ENCODE assay signal across 20 cellular contexts in genomic region chr11:19891050-19891449, GRCh38.
DNase-seq lines count a peak whose midpoint lies in the region; ATAC-seq and TF ChIP-seq lines count a peak whose summit lies in the region.
"Had no signal": no experiment of that assay in that cellular context is flagged by ENCODE, and none has a peak within 500 bp of the region (broad histone marks: within the 10 kb centered on the region; RNA-seq: fewer than 3 reads in every experiment).

No MANE protein-coding gene starts in this region.

- H3K9ac ChIP-seq in IMR-90 (ENCODE audit: low read depth, low read length): no peak overlapping the region
- H3K9ac ChIP-seq in trophoblast cell (ENCODE audit: low read length): no peak overlapping the region

- H4K12ac ChIP-seq in trophoblast cell (ENCODE audit: low read depth, low read length): no peak overlapping the region

- H3K4me2 ChIP-seq in IMR-90 (ENCODE audit: low read depth, low read length) (no peak overlapping the region), trophoblast cell (ENCODE audit: low read length) (no peak overlapping the region)

- peak overlapping the region; percentile 23 for H3K27ac Mint-ChIP-seq in osteocyte (ENCODE audit: unreplicated experiment)
- no peak overlapping the region for H3K27ac Mint-ChIP-seq in activated T-cell treated with anti-CD3 and anti-CD28 coated beads, Interleukin-2, amount 50 U/mL, for 24 hours

- H3K9me3 ChIP-seq in IMR-90 (ENCODE audit: control insufficient read depth, insufficient read depth, low read length): no peaks in the 10 kb centered on the region
- no peaks in the 10 kb centered on the region for H3K9me3 ChIP-seq in trophoblast cell (ENCODE audit: insufficient read depth, low read depth, low read length)
- H3K9me3 ChIP-seq in vagina: no peaks in the 10 kb centered on the region
- H3K9me3 ChIP-seq: HAP-1 had no signal

- H2AK5ac ChIP-seq in IMR-90 (ENCODE audit: low read depth, low read length) (no peak overlapping the region), trophoblast cell (ENCODE audit: low read length) (no peak overlapping the region)

- H3K4ac ChIP-seq in IMR-90 (ENCODE audit: low read depth, low read length) (no peak overlapping the region), trophoblast cell (ENCODE audit: low read depth, low read length) (no peak overlapping the region)

- H3K36me3 ChIP-seq in IMR-90 (ENCODE audit: control insufficient read depth, insufficient read depth, low read length) (peaks cover 9% of the 10 kb centered on the region), brain microvascular endothelial cell (replicated peaks) (peaks cover 9% of the 10 kb centered on the region), trophoblast cell (ENCODE audit: control insufficient read depth in 1 of 2, insufficient read depth in 2 of 2, low read length in 2 of 2) (no peaks in the 10 kb centered on the region), vagina (peaks cover 0 to 5% of the 10 kb centered on the region in 2 donors)
- H3K36me3 ChIP-seq: HAP-1 had no signal

- H4K8ac ChIP-seq in IMR-90 (ENCODE audit: low read depth in 2 of 2, low read length in 2 of 2): no peak overlapping the region
- H4K8ac ChIP-seq in trophoblast cell (ENCODE audit: low read depth, low read length): no peak overlapping the region

- TF ChIP-seq RAD21 in IMR-90 (IDR thresholded peaks at IDR 0.05; ENCODE audit: low read length): no peak

- intact Hi-C loops in IMR-90 (cut with micrococcal nuclease) (no loop called here), vagina (cut with DNase I) (no loop called here)

- H3K79me1 ChIP-seq in IMR-90 (ENCODE audit: low read depth in 1 of 2, low read length in 2 of 2) (peaks cover 3 to 5% of the 10 kb centered on the region in 2 experiments; a peak in 2 of 4 replicates), trophoblast cell (ENCODE audit: low read length) (no peaks in the 10 kb centered on the region)

- H4K91ac ChIP-seq in IMR-90 (ENCODE audit: insufficient read depth, low read depth, low read length) (no peak overlapping the region), trophoblast cell (ENCODE audit: low read depth, low read length) (no peak overlapping the region)

- no peak overlapping the region for H2BK12ac ChIP-seq in trophoblast cell (ENCODE audit: low read length)

- peaks cover 8% of the 10 kb centered on the region; the same call in 1 of the 2 replicates for H4K20me1 ChIP-seq in IMR-90 (ENCODE audit: insufficient read depth, low read length)

- H2BK120ac ChIP-seq in IMR-90 (ENCODE audit: low read depth, low read length) (no peak overlapping the region), trophoblast cell (ENCODE audit: insufficient read depth, low read length, poor library complexity) (no peak overlapping the region)

- no peak overlapping the region for H3K23ac ChIP-seq in IMR-90 (ENCODE audit: low read depth, low read length)
- H3K23ac ChIP-seq in trophoblast cell (ENCODE audit: low read length): no peak overlapping the region

- POLR2A ChIA-PET in IMR-90 (lab: Charles Lee; ENCODE audit: unreplicated experiment): no interaction called here

- H3K4me1 Mint-ChIP-seq in osteocyte (ENCODE audit: unreplicated experiment): peaks cover 45% of the 10 kb centered on the region
- no peaks in the 10 kb centered on the region for H3K4me1 Mint-ChIP-seq in activated T-cell treated with anti-CD3 and anti-CD28 coated beads, Interleukin-2, amount 50 U/mL, for 24 hours (ENCODE audit: low read depth)

- TF ChIP-seq POLR2A in IMR-90 (IDR thresholded peaks at IDR 0.05; ENCODE audit: low read depth, low read length) (no peak), vagina (IDR thresholded peaks at IDR 0.05) (no peak)

- H3K56ac ChIP-seq in IMR-90 (ENCODE audit: extremely low read depth, insufficient read depth, low read length): no peak overlapping the region

- peak; percentile 36 for ATAC-seq in IMR-90 (ENCODE audit: low read depth)
- ATAC-seq: K562 had no signal

- H3K36me3 Mint-ChIP-seq in osteocyte (ENCODE audit: unreplicated experiment): peaks cover 22% of the 10 kb centered on the region
- H3K36me3 Mint-ChIP-seq in activated T-cell treated with anti-CD3 and anti-CD28 coated beads, Interleukin-2, amount 50 U/mL, for 24 hours (ENCODE audit: low read depth): no peaks in the 10 kb centered on the region

- H3K4me3 ChIP-seq in IMR-90 (ENCODE audit: insufficient read depth, low read depth, low read length) (no peak overlapping the region), brain microvascular endothelial cell (ENCODE audit: low read depth, low read length) (no peak overlapping the region), trophoblast cell (ENCODE audit: low read depth, low read length) (no peak overlapping the region), vagina (no peak overlapping the region)
- H3K4me3 ChIP-seq: HAP-1, K562 had no signal

- H3K27me3 Mint-ChIP-seq in osteocyte (ENCODE audit: unreplicated experiment): no peaks in the 10 kb centered on the region
- peaks cover 3% of the 10 kb centered on the region for H3K27me3 Mint-ChIP-seq in activated T-cell treated with anti-CD3 and anti-CD28 coated beads, Interleukin-2, amount 50 U/mL, for 24 hours

- no peak overlapping the region for H2AK9ac ChIP-seq in IMR-90 (replicated peaks; ENCODE audit: low read depth, low read length, poor library complexity)

- H3K27me3 ChIP-seq in IMR-90 (ENCODE audit: control insufficient read depth, insufficient read depth, low read length) (no peaks in the 10 kb centered on the region), brain microvascular endothelial cell (replicated peaks) (no peaks in the 10 kb centered on the region), trophoblast cell (ENCODE audit: insufficient read depth, low read length) (no peaks in the 10 kb centered on the region), vagina (no peaks in the 10 kb centered on the region)

- H3K4me1 ChIP-seq in IMR-90 (ENCODE audit: control insufficient read depth, insufficient read depth, low read length) (peaks cover 13% of the 10 kb centered on the region), trophoblast cell (ENCODE audit: control insufficient read depth in 1 of 2, insufficient read depth in 2 of 2, low read length in 2 of 2) (peaks cover 0 to 9% of the 10 kb centered on the region in 2 experiments), vagina (peaks cover 8% of the 10 kb centered on the region)
- H3K4me1 ChIP-seq: HAP-1 had no signal

- H3K27ac ChIP-seq in IMR-90 (ENCODE audit: insufficient read depth, low read length) (no peak overlapping the region), brain microvascular endothelial cell (peak overlapping the region; percentile 84), trophoblast cell (ENCODE audit: low read depth, low read length) (no peak overlapping the region), caudate nucleus (ENCODE audit: low read depth, low read length) (no peak overlapping the region), vagina (no peak overlapping the region)

- no peak overlapping the region for H2BK15ac ChIP-seq in IMR-90 (ENCODE audit: low read depth, low read length)

- peaks cover 10% of the 10 kb centered on the region; the same call in 1 of the 2 replicates for H3K9me1 ChIP-seq in IMR-90 (ENCODE audit: insufficient read depth, low read length)

- no peak overlapping the region for H2BK20ac ChIP-seq in IMR-90 (ENCODE audit: low read depth, low read length)

- dilution Hi-C loops in IMR-90 (cut with HindIII; ENCODE audit: low sequenced_read_pairs, unreplicated experiment): no loop called here

- no peak overlapping the region for H4K5ac ChIP-seq in IMR-90 (ENCODE audit: low read depth, low read length)

- H2AFZ ChIP-seq in IMR-90 (replicated peaks; ENCODE audit: low read length, poor library complexity) (no peak overlapping the region), trophoblast cell (ENCODE audit: insufficient read depth, low read length, poor library complexity) (no peak overlapping the region)

- no peaks in the 10 kb centered on the region for H3K79me2 ChIP-seq in trophoblast cell (ENCODE audit: control insufficient read depth, insufficient read depth, low read length, poor library complexity)

- no peak overlapping the region for H3K4me3 Mint-ChIP-seq in osteocyte (ENCODE audit: unreplicated experiment)
- no peak overlapping the region for H3K4me3 Mint-ChIP-seq in activated T-cell treated with anti-CD3 and anti-CD28 coated beads, Interleukin-2, amount 50 U/mL, for 24 hours

- in situ Hi-C loops in IMR-90 (cut with MboI; ENCODE audit: low sequenced_read_pairs) (no loop called here), brain microvascular endothelial cell (cut with HindIII; ENCODE audit: low pct_ligation_motif_present, low sequenced_read_pairs) (loop anchor here (25.0 kb wide), 1 partner anchor 329 kb away; no protein-coding TSS in a partner anchor)

- CTCF ChIA-PET in IMR-90 (lab: Yijun Ruan, JAX): interaction anchor here (1.2 kb wide), 1 partner anchor 325 kb away, joined by 4 read pairs; no protein-coding TSS in a partner anchor

- H3K18ac ChIP-seq in IMR-90 (ENCODE audit: low read depth, low read length) (no peak overlapping the region), trophoblast cell (ENCODE audit: low read length) (no peak overlapping the region)

- H3K14ac ChIP-seq in IMR-90 (replicated peaks; ENCODE audit: low read depth, low read length): no peak overlapping the region
- no peak overlapping the region for H3K14ac ChIP-seq in trophoblast cell (ENCODE audit: low read length)

- no TSS peak for BruUV-seq in IMR-90 (replicated peaks; lab: Mats Ljungman, UMichigan)

- H2BK5ac ChIP-seq in IMR-90 (ENCODE audit: low read depth, low read length, poor library complexity, severe bottlenecking) (no peak overlapping the region), trophoblast cell (ENCODE audit: low read depth, low read length, poor library complexity) (no peak overlapping the region)

- TF ChIP-seq CTCF in IMR-90 (conservative IDR thresholded peaks at IDR 0.05; ENCODE audit: low read depth, low read length) (no peak), brain microvascular endothelial cell (IDR thresholded peaks at IDR 0.05; ENCODE audit: low read depth, low read length, missing control alignments) (no peak), osteocyte (IDR thresholded peaks at IDR 0.05) (no peak), vagina (IDR thresholded peaks at IDR 0.05) (no peak)

- H3K9me3 Mint-ChIP-seq in osteocyte (ENCODE audit: unreplicated experiment): no peaks in the 10 kb centered on the region
- H3K9me3 Mint-ChIP-seq in activated T-cell treated with anti-CD3 and anti-CD28 coated beads, Interleukin-2, amount 50 U/mL, for 24 hours: no peaks in the 10 kb centered on the region

- DNase-seq in IMR-90 (no peak), brain microvascular endothelial cell (no peak), osteocyte (ENCODE audit: extremely low spot score, unreplicated experiment) (no peak), trophoblast cell (no peak), caudate nucleus (lab: John Stamatoyannopoulos, UW) (no peak), vagina (ENCODE audit: extremely low spot score in 2 of 2) (no peak)
- no peak for DNase-seq in activated T-cell treated with anti-CD3 and anti-CD28 coated beads, Interleukin-2, amount 50 U/mL, for 24 hours
- DNase-seq: COR-L47, DMS 273 treated with DMSO at 0.1 percent for 48 hours, DND-41, GDM1, NCI-H1105 treated with DMSO at 0.1 percent for 48 hours, NCI-H1694, NCI-H2107, NCI-H510A, NCI-H748 treated with DMSO at 0.1 percent for 48 hours, RPMI8226, SHP77 treated with DMSO at 0.1 percent for 48 hours had no signal

TF ChIP-seq in IMR-90, 13 proteins besides CTCF, POLR2A, EP300 and RAD21 (continues in another document):
- TF ChIP-seq RFX5 (IDR thresholded peaks at IDR 0.05; ENCODE audit: low read depth, low read length): no peak
- TF ChIP-seq MAFK (IDR thresholded peaks at IDR 0.05; ENCODE audit: low read depth, low read length): no peak
- no peak for TF ChIP-seq FOS (IDR thresholded peaks at IDR 0.05; ENCODE audit: low read depth, low read length)
